Comparison of ENCODE assay signal across 33 cellular contexts in the genomic region with DNA sequence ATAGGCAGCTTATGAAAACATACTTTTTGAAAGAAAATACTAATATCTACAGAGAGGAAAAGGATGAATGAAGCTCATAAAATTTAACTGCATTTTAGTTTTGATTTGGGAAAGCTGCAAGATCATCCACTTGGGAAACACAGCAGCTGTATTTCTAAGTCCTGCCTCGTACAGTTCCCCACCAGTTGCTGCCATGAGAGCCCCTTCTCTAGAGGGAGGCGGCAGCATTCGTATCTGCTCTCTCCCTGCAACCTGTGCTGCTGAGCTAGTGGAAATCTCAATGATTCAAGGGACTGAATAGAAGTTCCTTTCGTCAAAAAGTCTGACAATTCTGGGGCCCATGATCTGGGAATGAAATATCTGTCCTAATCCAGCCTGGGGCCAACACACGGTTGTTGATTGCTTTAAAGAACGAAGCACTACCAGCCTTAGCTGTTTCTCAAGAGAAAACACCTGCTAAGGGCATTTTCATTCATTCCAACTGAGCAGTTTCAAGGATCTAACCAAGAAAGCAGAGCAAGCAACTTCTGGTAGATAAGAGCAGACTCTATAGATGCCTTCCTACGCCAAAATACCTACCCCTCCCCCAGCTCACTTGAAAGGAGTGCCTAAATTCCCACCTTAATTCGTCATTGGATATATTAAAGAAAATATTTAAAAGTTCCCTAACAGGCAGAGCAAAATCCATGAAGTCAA.
"Had no signal": no experiment of that assay in that cellular context is flagged by ENCODE, and none has a peak within 500 bp of the region (broad histone marks: within the 10 kb centered on the region; RNA-seq: fewer than 3 reads in every experiment).

No MANE protein-coding gene starts in this region.

- H3K9me3 ChIP-seq: adrenal gland, body of pancreas, gastrocnemius medialis, neutrophil, ovary, stomach, tibial artery had no signal

- ATAC-seq: body of pancreas; effector memory CD8-positive, alpha-beta T cell; gastrocnemius medialis; left cardiac atrium; natural killer cell; sciatic nerve; stimulated activated naive B cell treated with anti-CD40 and anti-IgM and Interleukin-4, amounts not matched to agents 10 μg/mL and 1 μg/mL and 100 μg/mL, for 72 hours had no signal

- H3K4me1 ChIP-seq: adrenal gland had no signal

- H3K4me3 ChIP-seq: adrenal gland, body of pancreas, coronary artery, dorsolateral prefrontal cortex, gastrocnemius medialis, ovary, smooth muscle cell, stomach, tibial artery had no signal

- DNase-seq: activated CD4-positive, alpha-beta memory T cell treated with anti-CD3 and anti-CD28 coated beads for 36 hours; activated CD4-positive, alpha-beta T cell treated with anti-CD3 and anti-CD28 coated beads, Interleukin-2, amount 10 ng/mL, durations not matched to agents 24 days and 14 days; activated CD4-positive, CD25-positive, alpha-beta regulatory T cell treated with anti-CD3 and anti-CD28 coated beads, Interleukin-2, amount 50 U/mL, for 72 hours; activated CD8-positive, alpha-beta memory T cell treated with anti-CD3 and anti-CD28 coated beads, Interleukin-2, amount 50 U/mL, for 4 hours; activated effector memory CD4-positive, alpha-beta T cell treated with anti-CD3 and anti-CD28 coated beads, Interleukin-2, amount 50 U/mL, for 16 hours; activated naive CD4-positive, alpha-beta T cell treated with anti-CD3 and anti-CD28 coated beads for 36 hours; activated naive CD8-positive, alpha-beta T cell treated with anti-CD3 and anti-CD28 coated beads for 36 hours; activated T-cell treated with anti-CD3 and anti-CD28 coated beads, Interleukin-2, amount 50 U/mL, for 1 hour; adrenal gland; aorta; body of pancreas; cerebellar nuclear complex; dorsolateral prefrontal cortex; effector memory CD8-positive, alpha-beta T cell; erythroblast; gastrocnemius medialis; glutamatergic neuron; left cardiac atrium; natural killer cell; ovary; stimulated activated CD4-positive, alpha-beta T cell treated with anti-CD3 and anti-CD28 coated beads, Interleukin-1b, Interleukin-23, amount 100 ng/mL, for 48 hours; stimulated activated CD4-positive, alpha-beta T cell treated with anti-CD3 and anti-CD28 coated beads, Interleukin-4, amount 100 ng/mL, for 4 hours; stimulated activated CD8-positive, alpha-beta memory T cell treated with anti-CD3 and anti-CD28 coated beads, Interleukin-4, amount 100 ng/mL, for 48 hours; stimulated activated naive B cell treated with anti-CD40 and anti-IgM and Interleukin-4, amounts not matched to agents 10 μg/mL and 1 μg/mL and 100 μg/mL, for 72 hours; stomach; tibial artery; WERI-Rb-1 had no signal

- H3K27ac ChIP-seq: adrenal gland, body of pancreas, coronary artery, dorsolateral prefrontal cortex, gastrocnemius medialis, neutrophil, ovary, stomach, tibial artery, WERI-Rb-1 had no signal

- H3K36me3 ChIP-seq: adrenal gland, gastrocnemius medialis, neutrophil, ovary, stomach, tibial artery, WERI-Rb-1 had no signal

- FAIRE-seq: keratinocyte, TTC549 had no signal

- H3K4me2 ChIP-seq: smooth muscle cell had no signal

- H3K27me3 ChIP-seq: adrenal gland, body of pancreas, dorsolateral prefrontal cortex, gastrocnemius medialis, neutrophil, ovary, stomach, tibial artery had no signal
